In genomic region chr9:13586726-13587392, GRCh38 we compare ENCODE assay signal across 1 cellular context.
TF ChIP-seq lines count a peak whose summit lies in the region.

No MANE protein-coding gene starts in this region.

TF ChIP-seq in GM23338, 12 proteins besides CTCF, POLR2A, EP300 and RAD21 (continued from another document):
- TF ChIP-seq EZH2phosphoT487 (IDR thresholded peaks at IDR 0.05; ENCODE audit: unreplicated experiment) (no peak), ZNF114 (CRISPR knock-in tag; IDR thresholded peaks at IDR 0.05) (no peak), ZNF462 (CRISPR knock-in tag; IDR thresholded peaks at IDR 0.05) (no peak), JUNB (IDR thresholded peaks at IDR 0.05; ENCODE audit: unreplicated experiment) (no peak), CREB1 (CRISPR knock-in tag; IDR thresholded peaks at IDR 0.05; ENCODE audit: low read depth) (no peak), NANOG (IDR thresholded peaks at IDR 0.05; ENCODE audit: borderline replicate concordance) (no peak), EZH2 (IDR thresholded peaks at IDR 0.05; ENCODE audit: low read depth, unreplicated experiment) (no peak)
